In genomic region chr4:181650033-181650825, GRCh38 we compare ENCODE assay signal across 17 cellular contexts.
"Had no signal": no experiment of that assay in that cellular context is flagged by ENCODE, and none has a peak within 500 bp of the region (broad histone marks: within the 10 kb centered on the region; RNA-seq: fewer than 3 reads in every experiment).

No MANE protein-coding gene starts in this region.

- H3K4me2 ChIP-seq: smooth muscle cell had no signal

- H3K9me3 ChIP-seq: breast epithelium, transverse colon had no signal

- H3K4me3 ChIP-seq: breast epithelium, left lung, smooth muscle cell, transverse colon had no signal

- DNase-seq: activated CD4-positive, alpha-beta memory T cell treated with anti-CD3 and anti-CD28 coated beads, Interleukin-2, amount 10 ng/mL, durations not matched to agents 7 days and 5 days; activated CD4-positive, alpha-beta T cell treated with anti-CD3 and anti-CD28 coated beads for 4 hours; activated effector memory CD4-positive, alpha-beta T cell treated with anti-CD3 and anti-CD28 coated beads, Interleukin-2, amount 50 U/mL, for 16 hours; activated T-cell treated with anti-CD3 and anti-CD28 coated beads, Interleukin-2, amount 50 U/mL, for 4 hours; amygdala; effector memory CD4-positive, alpha-beta T cell; hippocampal formation; kidney; left lung; right cardiac atrium; stimulated activated naive CD8-positive, alpha-beta T cell treated with anti-CD3 and anti-CD28 coated beads, Interleukin-15, Interleukin-2, amounts not matched to agents 100 U/mL and 50 U/mL, for 24 hours; T-helper 17 cell; transverse colon had no signal

- H3K4me1 ChIP-seq: breast epithelium, left lung, transverse colon had no signal

- FAIRE-seq: kidney had no signal

- H3K27me3 ChIP-seq: breast epithelium, left lung, transverse colon had no signal

- H3K27ac ChIP-seq: breast epithelium, left lung, transverse colon had no signal

- H3K36me3 ChIP-seq: breast epithelium, left lung, transverse colon had no signal

- ATAC-seq: activated T-cell treated with anti-CD3 and anti-CD28 coated beads, Interleukin-2, amount 50 U/mL, for 4 hours; left lung; natural killer cell treated with Interleukin-12 subunit alpha and Interleukin-12 subunit beta and Interleukin-15 and Interleukin-18, amount 100 ng/mL, for 72 hours; right cardiac atrium; stimulated activated naive CD8-positive, alpha-beta T cell treated with anti-CD3 and anti-CD28 coated beads, Interleukin-15, Interleukin-2, amounts not matched to agents 100 U/mL and 50 U/mL, for 24 hours; T-helper 17 cell; WTC11 had no signal
